In the genomic region with DNA sequence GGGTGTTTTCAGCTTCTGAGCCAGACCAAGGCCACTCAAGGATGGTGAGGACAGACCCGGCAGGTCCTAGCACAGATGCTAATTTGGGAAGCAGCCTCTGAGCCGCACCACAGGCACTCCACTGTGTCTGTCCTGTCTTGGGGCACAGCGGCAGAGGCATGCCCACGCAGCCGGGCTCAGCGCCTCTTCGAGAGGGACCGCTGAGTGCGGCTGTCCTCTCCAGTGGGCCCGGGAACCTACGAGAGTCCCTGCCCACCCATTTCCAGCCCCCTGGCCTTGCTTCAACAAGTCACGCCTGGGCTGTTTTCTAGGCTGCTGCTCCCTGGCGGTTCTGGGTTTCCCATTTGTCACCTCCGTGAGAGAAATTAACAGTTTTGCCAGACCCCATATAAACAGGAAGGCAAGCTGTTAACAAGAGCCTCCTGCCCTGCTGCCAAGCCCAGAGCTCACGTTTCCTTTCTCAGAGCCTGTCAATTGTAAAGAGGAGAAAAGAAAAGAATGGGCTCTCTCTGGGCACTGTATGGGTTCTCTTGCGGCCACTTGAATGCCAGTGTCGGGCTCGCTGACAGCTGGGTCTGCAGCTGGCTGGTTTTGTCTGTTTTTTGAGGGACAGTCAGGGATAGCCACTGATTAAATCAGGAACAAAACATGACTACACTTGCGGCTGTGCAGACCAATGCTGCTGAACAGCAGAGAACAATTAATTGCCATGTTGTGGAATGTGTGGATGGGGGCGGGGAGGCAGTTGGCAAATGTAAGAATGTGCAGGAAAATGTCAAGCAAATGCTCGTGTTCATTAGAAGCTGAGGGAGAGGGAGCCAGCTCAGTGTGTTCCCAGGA, we compare ENCODE assay signal across 8 cellular contexts. TPM values are rescaled to one million over a fixed set of nuclear protein-coding genes. Genes with fewer than 3 reads are reported as not detected.
DNase-seq lines count a peak whose midpoint lies in the region; ATAC-seq, FAIRE-seq and TF ChIP-seq lines count a peak whose summit lies in the region.

No MANE protein-coding gene starts in this region.

- H2BK12ac ChIP-seq in mesenchymal stem cell (ENCODE audit: low read length in 2 of 2) = peak overlapping the region; percentile 44 to 75

- H4K8ac ChIP-seq in mesenchymal stem cell (ENCODE audit: low read length) = peak overlapping the region; percentile 92

- no peak overlapping the region for H3K4me3 ChIP-seq in bronchial epithelial cell (ENCODE audit: low read depth, low read length)
- H3K4me3 ChIP-seq in mesenchymal stem cell (ENCODE audit: insufficient read depth in 1 of 2, low read depth in 1 of 2, low read length in 2 of 2) = no peak overlapping the region
- H3K4me3 ChIP-seq in thyroid gland (replicated peaks in 1 of 3) = peak overlapping the region in 1 of 3 donors; percentile 17

- H3K79me1 ChIP-seq in mesenchymal stem cell (replicated peaks; ENCODE audit: low read length, poor library complexity, severe bottlenecking) = no peaks in the 10 kb centered on the region

- peaks cover 10% of the 10 kb centered on the region for H3K27me3 Mint-ChIP-seq in activated T-cell treated with anti-CD3 and anti-CD28 coated beads, Interleukin-2, amount 50 U/mL, for 72 hours (ENCODE audit: low read depth)
- peaks cover 17% of the 10 kb centered on the region for H3K27me3 Mint-ChIP-seq in activated CD4-positive, alpha-beta T cell treated with anti-CD3 and anti-CD28 coated beads, Interleukin-2, amount 10 ng/mL, durations not matched to agents 24 days and 14 days

- H3K9me3 ChIP-seq in mesenchymal stem cell (ENCODE audit: control insufficient read depth, low read length) (no peaks in the 10 kb centered on the region), thyroid gland (no peaks in the 10 kb centered on the region)

- H2AK5ac ChIP-seq in mesenchymal stem cell (ENCODE audit: low read length, severe bottlenecking) = no peak overlapping the region

- peak overlapping the region; percentile 61 for H2BK120ac ChIP-seq in mesenchymal stem cell (ENCODE audit: low read depth, low read length)

- H3K27ac Mint-ChIP-seq in activated T-cell treated with anti-CD3 and anti-CD28 coated beads, Interleukin-2, amount 50 U/mL, for 72 hours = no peak overlapping the region
- no peak overlapping the region for H3K27ac Mint-ChIP-seq in activated CD4-positive, alpha-beta T cell treated with anti-CD3 and anti-CD28 coated beads, Interleukin-2, amount 10 ng/mL, durations not matched to agents 24 days and 14 days

- H3K4ac ChIP-seq in mesenchymal stem cell (ENCODE audit: low read depth in 1 of 2, low read length in 2 of 2) = peak overlapping the region; percentile 22 to 78

- peak overlapping the region; percentile 24 for H4K91ac ChIP-seq in mesenchymal stem cell (ENCODE audit: low read length)

- no peak for FAIRE-seq in bronchial epithelial cell (lab: Jason Lieb, UNC)

- H3K4me3 Mint-ChIP-seq in activated T-cell treated with anti-CD3 and anti-CD28 coated beads, Interleukin-2, amount 50 U/mL, for 72 hours = peak overlapping the region; percentile 5 to 41
- no peak overlapping the region for H3K4me3 Mint-ChIP-seq in activated CD4-positive, alpha-beta T cell treated with anti-CD3 and anti-CD28 coated beads, Interleukin-2, amount 10 ng/mL, durations not matched to agents 24 days and 14 days

- peak overlapping the region; percentile 20 for H3K4me2 ChIP-seq in mesenchymal stem cell (ENCODE audit: low read length, poor library complexity, severe bottlenecking)

- WGBS in mesenchymal stem cell = 42% methylated on average over 21 of the region's 21 CpGs
- WGBS in thyroid gland, 2 donors = 4 to 32% methylated on average over 19 to 21 of the region's 21 CpGs

- H3K23ac ChIP-seq in mesenchymal stem cell (ENCODE audit: low read length in 2 of 2) = no peak overlapping the region

- peak overlapping the region in 1 of 2 experiments; percentile 93 for H3K14ac ChIP-seq in mesenchymal stem cell (ENCODE audit: low read length in 2 of 2)

- H2AFZ ChIP-seq in mesenchymal stem cell (ENCODE audit: low read depth, low read length) = peak overlapping the region; percentile 46

- ATAC-seq in activated T-cell treated with anti-CD3 and anti-CD28 coated beads, Interleukin-2, amount 50 U/mL, for 72 hours (replicated peaks in 1 of 2) = peak in 1 of 2 donors; percentile 13
- no peak for ATAC-seq in HG03442 (IDR thresholded peaks at IDR 0.05; ENCODE audit: unreplicated experiment)

- peak overlapping the region; percentile 76 for H2BK15ac ChIP-seq in mesenchymal stem cell (ENCODE audit: low read depth, poor library complexity, severe bottlenecking)

- H3K18ac ChIP-seq in mesenchymal stem cell (ENCODE audit: low read depth in 1 of 2, low read length in 2 of 2) = peak overlapping the region; percentile 67 to 81

- peaks cover 12% of the 10 kb centered on the region for H3K4me1 Mint-ChIP-seq in activated T-cell treated with anti-CD3 and anti-CD28 coated beads, Interleukin-2, amount 50 U/mL, for 72 hours (ENCODE audit: low read depth)
- H3K4me1 Mint-ChIP-seq in activated CD4-positive, alpha-beta T cell treated with anti-CD3 and anti-CD28 coated beads, Interleukin-2, amount 10 ng/mL, durations not matched to agents 24 days and 14 days = peaks cover 3% of the 10 kb centered on the region

- H3K9me3 Mint-ChIP-seq in activated T-cell treated with anti-CD3 and anti-CD28 coated beads, Interleukin-2, amount 50 U/mL, for 72 hours = no peaks in the 10 kb centered on the region
- no peaks in the 10 kb centered on the region for H3K9me3 Mint-ChIP-seq in activated CD4-positive, alpha-beta T cell treated with anti-CD3 and anti-CD28 coated beads, Interleukin-2, amount 10 ng/mL, durations not matched to agents 24 days and 14 days

- peaks cover 14% of the 10 kb centered on the region for H3K4me1 ChIP-seq in mesenchymal stem cell (ENCODE audit: control insufficient read depth, insufficient read depth, low read depth, low read length)
- peaks cover 38 to 68% of the 10 kb centered on the region in 2 donors for H3K4me1 ChIP-seq in thyroid gland

- H3K36me3 ChIP-seq in bronchial epithelial cell (ENCODE audit: control insufficient read depth, insufficient read depth, low read length) (no peaks in the 10 kb centered on the region), mesenchymal stem cell (ENCODE audit: control insufficient read depth in 1 of 2, insufficient read depth in 2 of 2, low read depth in 1 of 2, low read length in 2 of 2) (no peaks in the 10 kb centered on the region), thyroid gland (no peaks in the 10 kb centered on the region)

- H2BK5ac ChIP-seq in mesenchymal stem cell (ENCODE audit: low read depth, low read length, poor library complexity, severe bottlenecking) = no peak overlapping the region

- H3K9ac ChIP-seq in mesenchymal stem cell (ENCODE audit: low read length) = peak overlapping the region; percentile 39

- no peaks in the 10 kb centered on the region for H3K27me3 ChIP-seq in bronchial epithelial cell (ENCODE audit: control insufficient read depth, insufficient read depth, low read length)
- no peaks in the 10 kb centered on the region for H3K27me3 ChIP-seq in mesenchymal stem cell (ENCODE audit: control insufficient read depth in 1 of 2, insufficient read depth in 1 of 2, low read length in 2 of 2)
- no peaks in the 10 kb centered on the region for H3K27me3 ChIP-seq in thyroid gland

- intact Hi-C loops in thyroid gland (cut with DNase I) = no loop called here
- intact Hi-C loops in activated CD4-positive, alpha-beta T cell treated with anti-CD3 and anti-CD28 coated beads, Interleukin-2, amount 10 ng/mL, durations not matched to agents 24 days and 14 days (cut with micrococcal nuclease) = no loop called here

- peak in 1 of 2 donors; percentile 3 for TF ChIP-seq POLR2A in thyroid gland (IDR thresholded peaks at IDR 0.05)

- H3K27ac ChIP-seq in mesenchymal stem cell (ENCODE audit: low read length, poor library complexity, severe bottlenecking) (no peak overlapping the region), thyroid gland (peak overlapping the region; percentile 61 to 81 (median 69))

- no peaks in the 10 kb centered on the region for H3K36me3 Mint-ChIP-seq in activated T-cell treated with anti-CD3 and anti-CD28 coated beads, Interleukin-2, amount 50 U/mL, for 72 hours (ENCODE audit: insufficient read depth in 2 of 2)
- H3K36me3 Mint-ChIP-seq in activated CD4-positive, alpha-beta T cell treated with anti-CD3 and anti-CD28 coated beads, Interleukin-2, amount 10 ng/mL, durations not matched to agents 24 days and 14 days (ENCODE audit: low read depth) = no peaks in the 10 kb centered on the region

- DNase-seq in activated T-cell treated with anti-CD3 and anti-CD28 coated beads, Interleukin-2, amount 50 U/mL, for 72 hours = no peak
- no peak for DNase-seq in activated T-cell treated with anti-CD3 and anti-CD28 coated beads, Interleukin-2, amount 50 U/mL, for 1 hour
- peak; percentile 27 for DNase-seq in bronchial epithelial cell (ENCODE audit: low read depth)
- DNase-seq in mesenchymal stem cell = peak; percentile 17
- DNase-seq in thyroid gland = peak; percentile 81
- no peak for DNase-seq in activated CD4-positive, alpha-beta T cell treated with anti-CD3 and anti-CD28 coated beads, Interleukin-2, amount 10 ng/mL, durations not matched to agents 24 days and 14 days
- no peak for DNase-seq in COR-L47 (lab: John Stamatoyannopoulos, UW)

- TF ChIP-seq CTCF in bronchial epithelial cell (IDR thresholded peaks at IDR 0.05; ENCODE audit: insufficient read depth, low read length, severe bottlenecking) (peak; percentile 9), thyroid gland (IDR thresholded peaks at IDR 0.05) (no peak)

RNA-seq across cellular contexts. Expression of a gene that starts 30.6 kb away (rescaled TPM):
- under 1 TPM; 0.32 to 0.70 TPM for total RNA-seq in activated T-cell treated with anti-CD3 and anti-CD28 coated beads, Interleukin-2, amount 50 U/mL, for 72 hours
- 1.1 and 1.2 TPM in 2 replicates for total RNA-seq in bronchial epithelial cell
- 2.8 TPM for polyA plus RNA-seq in mesenchymal stem cell (2013, experiment 1 of 2)
- polyA plus RNA-seq in mesenchymal stem cell (2013, experiment 2 of 2) = 2.8 TPM
- total RNA-seq in thyroid gland = 1 to 10 TPM; 2.1 to 6.0 (median 4.8) TPM
- total RNA-seq in activated CD4-positive, alpha-beta T cell treated with anti-CD3 and anti-CD28 coated beads, Interleukin-2, amount 10 ng/mL, durations not matched to agents 24 days and 14 days = 0.14 and 0.19 TPM in 2 replicates

Comparison
In these comparisons a context has a peak if more than half of its experiments do, and no peak if none do; other contexts are left out.
1. DNase-seq: peak in bronchial epithelial cell (single experiment), mesenchymal stem cell (single experiment) and thyroid gland (2 of 2); none in activated T-cell treated with anti-CD3 and anti-CD28 coated beads, Interleukin-2, amount 50 U/mL, for 72 hours (0 of 2), activated T-cell treated with anti-CD3 and anti-CD28 coated beads, Interleukin-2, amount 50 U/mL, for 1 hour (single experiment), activated CD4-positive, alpha-beta T cell treated with anti-CD3 and anti-CD28 coated beads, Interleukin-2, amount 10 ng/mL, durations not matched to agents 24 days and 14 days (single experiment) and COR-L47 (single experiment).